8 cellular contexts compared by ENCODE assay signal in the genomic region with DNA sequence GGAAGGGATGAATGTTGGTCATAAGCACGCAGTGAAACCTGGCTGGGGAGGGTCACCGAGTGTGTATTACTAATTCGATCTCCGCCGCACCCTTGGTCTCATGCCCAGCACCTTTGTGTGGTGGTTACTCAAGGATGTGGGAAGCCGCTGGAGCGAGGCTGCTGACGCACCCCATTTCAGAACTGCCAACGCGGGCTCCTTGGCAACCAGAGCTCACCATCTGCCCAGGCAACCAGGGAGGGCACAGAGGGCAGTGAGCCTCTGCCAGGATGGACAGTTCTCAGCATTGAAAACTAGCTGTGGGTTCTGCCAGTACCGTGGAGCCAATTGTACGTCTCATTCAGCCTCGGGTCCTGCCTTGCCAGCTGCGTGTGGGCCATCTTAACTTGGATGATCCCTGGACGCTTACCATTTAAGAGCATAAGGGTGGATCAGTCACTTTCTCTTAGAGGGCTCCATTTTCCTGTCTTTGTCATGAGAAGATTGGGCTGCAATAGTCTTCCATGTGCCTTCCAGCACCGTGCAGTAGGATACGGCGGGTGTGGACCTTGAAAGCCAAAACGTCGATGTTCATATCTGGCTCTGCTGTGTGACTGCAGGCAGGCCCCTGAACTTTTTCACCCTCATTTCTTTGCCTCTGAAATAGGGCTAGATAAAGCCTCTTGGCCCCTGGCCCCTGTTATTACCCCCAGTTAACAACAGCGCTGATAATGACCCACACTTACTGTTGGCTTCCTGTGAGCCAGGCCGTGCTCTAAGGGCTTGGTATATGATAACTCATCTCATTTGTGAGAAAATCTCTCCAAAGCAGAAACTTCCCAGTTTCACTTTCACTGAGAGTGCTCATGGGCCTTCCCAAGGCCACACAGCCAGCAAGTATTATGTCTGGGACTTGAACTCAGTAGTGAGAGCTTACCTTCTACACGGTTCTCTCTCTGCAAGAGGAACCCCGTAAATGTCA.
DNase-seq lines count a peak whose midpoint lies in the region; ATAC-seq and TF ChIP-seq lines count a peak whose summit lies in the region.

No MANE protein-coding gene starts in this region.

- H3K27ac ChIP-seq in tibial nerve: no peak overlapping the region

- H3K4me1 ChIP-seq in tibial nerve: peaks cover 0 to 9% (median 0%) of the 10 kb centered on the region in 4 donors

- TF ChIP-seq CTCF in tibial nerve (IDR thresholded peaks at IDR 0.05): no peak

- H3K9me3 ChIP-seq in tibial nerve: no peaks in the 10 kb centered on the region

- no peak overlapping the region for H3K4me3 ChIP-seq in tibial nerve

- H3K36me3 ChIP-seq in tibial nerve: no peaks in the 10 kb centered on the region

- WGBS in tibial nerve, 2 donors: 84 to 87% methylated on average over 22 to 24 of the region's 24 CpGs

- H3K27me3 ChIP-seq in tibial nerve: no peaks in the 10 kb centered on the region

- DNase-seq in RPMI8226 (peak; percentile 90), kidney tubule cell (ENCODE audit: low spot score) (peak; percentile 96), tibial nerve (ENCODE audit: low spot score in 2 of 2) (no peak), NCI-H2081 (lab: John Stamatoyannopoulos, UW) (no peak), KG1 (lab: John Stamatoyannopoulos, UW) (no peak), HUDEP-2 (lab: John Stamatoyannopoulos, UW; ENCODE audit: unreplicated experiment in 76 of 76) (no peak)

- no peak for TF ChIP-seq POLR2A in tibial nerve (IDR thresholded peaks at IDR 0.05)

- ATAC-seq in GM18907 (IDR thresholded peaks at IDR 0.05; ENCODE audit: unreplicated experiment): peak; percentile 71
- ATAC-seq in HG02981 (IDR thresholded peaks at IDR 0.05; ENCODE audit: unreplicated experiment): peak; percentile 52

- TF ChIP-seq EP300 in tibial nerve (IDR thresholded peaks at IDR 0.05): no peak

Comparison
In these comparisons a context has a peak if more than half of its experiments do, and no peak if none do; other contexts are left out.
1. DNase-seq: peak in RPMI8226 (single experiment) and kidney tubule cell (single experiment); none in tibial nerve (0 of 2), NCI-H2081 (0 of 2), KG1 (single experiment) and HUDEP-2 (0 of 76).